In genomic region chr16:29074554-29075402, GRCh38 we compare ENCODE assay signal across 7 cellular contexts.
A peak's percentile ranks its signal among the peaks of the same experiment; 100 is the strongest.
DNase-seq lines count a peak whose midpoint lies in the region; ATAC-seq, FAIRE-seq and TF ChIP-seq lines count a peak whose summit lies in the region.
"Not testable (repeated sequence)": the region's sequence is repeated elsewhere in the genome, so short reads cannot be mapped to it uniquely, and the experiment has no call there.

No MANE protein-coding gene starts in this region.

- not testable (repeated sequence) for H3K4me1 ChIP-seq in kidney (ENCODE audit: control insufficient read depth in 1 of 2, insufficient read depth in 1 of 2, low read depth in 1 of 2, low read length in 2 of 2); skeletal muscle satellite cell (ENCODE audit: control insufficient read depth, insufficient read depth, low read length)

- not testable (repeated sequence) for H3K27me3 Mint-ChIP-seq in activated CD8-positive, alpha-beta T cell treated with anti-CD3 and anti-CD28 coated beads, Interleukin-2, amount 10 ng/mL, durations not matched to agents 7 days and 5 days (ENCODE audit: low read depth)

- H3K4me3 ChIP-seq in choroid plexus epithelial cell (ENCODE audit: low read depth, low read length) (peak overlapping the region; percentile 45), kidney (ENCODE audit: low read length in 2 of 2) (peak overlapping the region; percentile 29 to 34), skeletal muscle satellite cell (ENCODE audit: low read length) (peak overlapping the region; percentile 54)

- H3K36me3 ChIP-seq in kidney (ENCODE audit: control insufficient read depth in 1 of 2, insufficient read depth in 2 of 2, low read length in 2 of 2); skeletal muscle satellite cell (ENCODE audit: insufficient read depth, low read length): not testable (repeated sequence)

- H3K27ac ChIP-seq in kidney (ENCODE audit: low read depth in 2 of 2, low read length in 2 of 2), result peak overlapping the region in 1 of 2 donors; percentile 17

- not testable (repeated sequence) for TF ChIP-seq CTCF in choroid plexus epithelial cell (conservative IDR thresholded peaks at IDR 0.05; ENCODE audit: low read depth, low read length); kidney (IDR thresholded peaks at IDR 0.05; ENCODE audit: borderline replicate concordance, extremely low read depth, insufficient read depth)

- not testable (repeated sequence) for H3K36me3 Mint-ChIP-seq in activated CD8-positive, alpha-beta T cell treated with anti-CD3 and anti-CD28 coated beads, Interleukin-2, amount 10 ng/mL, durations not matched to agents 7 days and 5 days (ENCODE audit: low read depth)

- not testable (repeated sequence) for H3K27me3 ChIP-seq in skeletal muscle satellite cell (ENCODE audit: control insufficient read depth, insufficient read depth, low read length)

- H3K4me1 Mint-ChIP-seq in activated CD8-positive, alpha-beta T cell treated with anti-CD3 and anti-CD28 coated beads, Interleukin-2, amount 10 ng/mL, durations not matched to agents 7 days and 5 days (ENCODE audit: low read depth), result peaks cover 21% of the 10 kb centered on the region

- peak overlapping the region; percentile 98 for H3K27ac Mint-ChIP-seq in activated CD8-positive, alpha-beta T cell treated with anti-CD3 and anti-CD28 coated beads, Interleukin-2, amount 10 ng/mL, durations not matched to agents 7 days and 5 days

- POLR2A ChIA-PET in activated CD8-positive, alpha-beta T cell treated with anti-CD3 and anti-CD28 coated beads, Interleukin-2, amount 10 ng/mL, durations not matched to agents 7 days and 5 days (lab: Charles Lee), result interaction anchor here (0.8 to 1.1 kb wide), 2 partner anchors 48 to 101 kb away, joined by 3 to 4 read pairs; no protein-coding TSS in a partner anchor

- H3K9me3 ChIP-seq in kidney (ENCODE audit: control insufficient read depth in 1 of 2, low read length in 2 of 2); skeletal muscle satellite cell (replicated peaks; ENCODE audit: low read length): not testable (repeated sequence)

- CTCF ChIA-PET in activated CD8-positive, alpha-beta T cell treated with anti-CD3 and anti-CD28 coated beads, Interleukin-2, amount 10 ng/mL, durations not matched to agents 7 days and 5 days (lab: Charles Lee), result interaction anchor here (1.1 to 1.3 kb wide), 2 partner anchors 96 to 100 kb away, joined by 3 to 4 read pairs; partner anchors contain the start of gene SPNS1

- H3K9ac ChIP-seq in kidney (ENCODE audit: low read length in 2 of 2), result not testable (repeated sequence)
- peak overlapping the region; percentile 41 for H3K9ac ChIP-seq in skeletal muscle satellite cell (ENCODE audit: low read depth, low read length)

- ATAC-seq in GM18517 (IDR thresholded peaks at IDR 0.05; ENCODE audit: unreplicated experiment) (peak; percentile 56), HG02678 (IDR thresholded peaks at IDR 0.05; ENCODE audit: unreplicated experiment) (peak; percentile 87)
- peak; percentile 98 for ATAC-seq in activated CD8-positive, alpha-beta T cell treated with anti-CD3 and anti-CD28 coated beads, Interleukin-2, amount 10 ng/mL, durations not matched to agents 7 days and 5 days

- peak overlapping the region; percentile 88 for H3K4me3 Mint-ChIP-seq in activated CD8-positive, alpha-beta T cell treated with anti-CD3 and anti-CD28 coated beads, Interleukin-2, amount 10 ng/mL, durations not matched to agents 7 days and 5 days

- not testable (repeated sequence) for H3K9me3 Mint-ChIP-seq in activated CD8-positive, alpha-beta T cell treated with anti-CD3 and anti-CD28 coated beads, Interleukin-2, amount 10 ng/mL, durations not matched to agents 7 days and 5 days (ENCODE audit: insufficient read depth)

- intact Hi-C loops in kidney (cut with DNase I), result not testable (repeated sequence)

- peak overlapping the region; percentile 75 for H3K4me2 ChIP-seq in skeletal muscle satellite cell (ENCODE audit: low read length)

- not testable (repeated sequence) for FAIRE-seq in kidney (lab: Jason Lieb, UNC)

- DNase-seq in NOMO-1 treated with DMSO at 0.1 percent for 48 hours (lab: John Stamatoyannopoulos, UW; ENCODE audit: unreplicated experiment) (peak; percentile 69), choroid plexus epithelial cell (ENCODE audit: low read depth) (peak; percentile 29), kidney (peak; percentile 72)
- peak; percentile 52 for DNase-seq in activated CD8-positive, alpha-beta T cell treated with anti-CD3 and anti-CD28 coated beads, Interleukin-2, amount 10 ng/mL, durations not matched to agents 7 days and 5 days
